12 cellular contexts compared by ENCODE assay signal in genomic region chr19:3183721-3184641, GRCh38. TPM values are rescaled to one million over a fixed set of nuclear protein-coding genes. Genes with fewer than 3 reads are reported as not detected.
DNase-seq lines count a peak whose midpoint lies in the region; ATAC-seq and TF ChIP-seq lines count a peak whose summit lies in the region.
"Had no signal": no experiment of that assay in that cellular context is flagged by ENCODE, and none has a peak within 500 bp of the region (broad histone marks: within the 10 kb centered on the region; RNA-seq: fewer than 3 reads in every experiment).

No MANE protein-coding gene starts in this region.

- H3K36me3 ChIP-seq in MM.1S (replicated peaks; ENCODE audit: insufficient read depth, low read length) (no peaks in the 10 kb centered on the region), neural progenitor cell (no peaks in the 10 kb centered on the region)
- H3K36me3 ChIP-seq: lower lobe of right lung had no signal

- H3K4me2 ChIP-seq in MM.1S (ENCODE audit: low read depth, low read length) (no peak overlapping the region; the same call in 1 of the 2 replicates), neural progenitor cell (no peak overlapping the region)

- H3K27me3 Mint-ChIP-seq in Calu3 (ENCODE audit: unreplicated experiment): no peaks in the 10 kb centered on the region
- peaks cover 5% of the 10 kb centered on the region for H3K27me3 Mint-ChIP-seq in neural progenitor cell (ENCODE audit: insufficient read depth, low read depth)

- no peaks in the 10 kb centered on the region for H3K9me2 ChIP-seq in MM.1S (replicated peaks; ENCODE audit: insufficient read depth, low read length)

- H3K4me1 Mint-ChIP-seq in Calu3 (ENCODE audit: low read depth, unreplicated experiment) (peaks cover 17% of the 10 kb centered on the region), neural progenitor cell (peaks cover 14% of the 10 kb centered on the region)

- H3F3A ChIP-seq in MM.1S (ENCODE audit: insufficient read depth, low read length) (no peaks in the 10 kb centered on the region), neural progenitor cell (ENCODE audit: low read depth) (no peaks in the 10 kb centered on the region)

- no peaks in the 10 kb centered on the region for H3K9me3 ChIP-seq in MM.1S (replicated peaks; ENCODE audit: insufficient read depth, low read length)
- no peaks in the 10 kb centered on the region for H3K9me3 ChIP-seq in neural progenitor cell (ENCODE audit: low read depth)
- H3K9me3 ChIP-seq: heart left ventricle, lower lobe of right lung had no signal

- H4K20me1 ChIP-seq in MM.1S (ENCODE audit: insufficient read depth, low read length): no peaks in the 10 kb centered on the region; the same call in 1 of the 2 replicates
- H4K20me1 ChIP-seq in neural progenitor cell (ENCODE audit: low read depth): peaks cover 29% of the 10 kb centered on the region

- TF ChIP-seq CTCF in Calu3 (IDR thresholded peaks at IDR 0.05; ENCODE audit: unreplicated experiment) (no peak), MM.1S (IDR thresholded peaks at IDR 0.05; ENCODE audit: low read length) (no peak), neural progenitor cell (IDR thresholded peaks at IDR 0.05) (no peak)

- H3K9ac ChIP-seq in MM.1S (ENCODE audit: low read length) (no peak overlapping the region), neural progenitor cell (no peak overlapping the region)

- H2AFZ ChIP-seq in MM.1S (ENCODE audit: low read length) (peak overlapping the region; percentile 96), neural progenitor cell (replicated peaks) (peak overlapping the region; percentile 99)

- no TSS peak for BruUV-seq in Calu3 (replicated peaks; lab: Mats Ljungman, UMichigan)

- peaks cover 9% of the 10 kb centered on the region for H3K4me1 ChIP-seq in MM.1S (ENCODE audit: low read length)
- H3K4me1 ChIP-seq in neural progenitor cell: peaks cover 10% of the 10 kb centered on the region

- no peak overlapping the region for H3K4me3 Mint-ChIP-seq in Calu3 (ENCODE audit: low read depth, unreplicated experiment)
- H3K4me3 Mint-ChIP-seq in neural progenitor cell: peak overlapping the region; percentile 99

- ATAC-seq in GM21717 (IDR thresholded peaks at IDR 0.05; ENCODE audit: unreplicated experiment) (no peak), Right ventricle myocardium superior (ENCODE audit: poor library complexity) (no peak)
- ATAC-seq: heart left ventricle, lower lobe of right lung had no signal

- 68 to 79% (median 77%) methylated on average over 13 of the region's 13 CpGs for WGBS in adipose tissue, 3 donors

- peaks cover 28% of the 10 kb centered on the region for H3K27me3 ChIP-seq in MM.1S (replicated peaks; ENCODE audit: insufficient read depth, low read length)
- H3K27me3 ChIP-seq in neural progenitor cell: no peaks in the 10 kb centered on the region
- H3K27me3 ChIP-seq: heart left ventricle had no signal

- H3K27ac Mint-ChIP-seq in Calu3 (ENCODE audit: unreplicated experiment) (peak overlapping the region; percentile 54), neural progenitor cell (peak overlapping the region; percentile 29)

- H3K9me3 Mint-ChIP-seq in Calu3 (ENCODE audit: low read depth, unreplicated experiment): no peaks in the 10 kb centered on the region
- H3K9me3 Mint-ChIP-seq in neural progenitor cell: no peaks in the 10 kb centered on the region

- H3K4me3 ChIP-seq in MM.1S (ENCODE audit: low read length) (no peak overlapping the region), neural progenitor cell (no peak overlapping the region)

- H3K27ac ChIP-seq in MM.1S (ENCODE audit: low read length) (no peak overlapping the region), adipose tissue (ENCODE audit: low read depth, low read length) (peak overlapping the region; percentile 1), neural progenitor cell (no peak overlapping the region)
- H3K27ac ChIP-seq: lower lobe of right lung had no signal

- CTCF ChIA-PET in Calu3 (lab: Charles Lee): interaction anchor here (0.6 kb wide), 1 partner anchor 1182 kb away, joined by 3 read pairs; no protein-coding TSS in a partner anchor

- intact Hi-C loops in Calu3 (cut with micrococcal nuclease; ENCODE audit: unreplicated experiment) (no loop called here), Right ventricle myocardium superior (cut with DNase I) (no loop called here)

- H3K79me2 ChIP-seq in MM.1S (ENCODE audit: low read length) (peaks cover 32% of the 10 kb centered on the region), neural progenitor cell (ENCODE audit: low read depth) (peaks cover 32% of the 10 kb centered on the region)

- peaks cover 25% of the 10 kb centered on the region for H3K36me3 Mint-ChIP-seq in Calu3 (ENCODE audit: insufficient read depth, unreplicated experiment)
- no peaks in the 10 kb centered on the region for H3K36me3 Mint-ChIP-seq in neural progenitor cell

- DNase-seq in Calu3: no peak
- DNase-seq in MM.1S: no peak
- no peak for DNase-seq in neural progenitor cell (ENCODE audit: low spot score)
- DNase-seq in NCI-H1105 (lab: John Stamatoyannopoulos, UW): no peak
- DNase-seq in Right ventricle myocardium superior: no peak
- DNase-seq: DMS79 treated with DMSO at 0.1 percent for 48 hours, lower lobe of right lung, NCI-H146 had no signal

RNA-seq across cellular contexts. Expression of gene NCLN, which starts 1.7 kb away (rescaled TPM):
- 79.6 and 80.7 TPM in 2 replicates for total RNA-seq in Calu3 (2022)
- polyA plus RNA-seq in adipose tissue: 10 to 100 TPM; 26.3 to 51.8 (median 37.5) TPM
- 12.2 and 50.8 TPM in 2 replicates for total RNA-seq in neural progenitor cell (ENCODE audit: low replicate concordance)
- 24.9 TPM for total RNA-seq in Right ventricle myocardium superior

RNA-seq across cellular contexts. Expression of gene S1PR4, which starts 5.4 kb away (rescaled TPM):
- total RNA-seq in Calu3 (2022): 0.37 TPM in 1 of 2 replicates, not detected in the other
- polyA plus RNA-seq in adipose tissue: 1 to 10 TPM; 1.5 to 8.3 (median 8.2) TPM
- not detected in 2 replicates for total RNA-seq in neural progenitor cell (ENCODE audit: low replicate concordance)
- 0.27 TPM for total RNA-seq in Right ventricle myocardium superior

RNA-seq across cellular contexts. Expression of gene CELF5, which starts 40.5 kb away (rescaled TPM):
- total RNA-seq in Calu3 (2022) (0.40 and 0.64 TPM in 2 replicates), neural progenitor cell (ENCODE audit: low replicate concordance) (7.9 and 16.1 TPM in 2 replicates), Right ventricle myocardium superior (not detected)
- under 1 TPM; 0.01 to 0.63 (median 0.56) TPM for polyA plus RNA-seq in adipose tissue
- total RNA-seq: heart left ventricle, lower lobe of right lung had no signal
- polyA plus RNA-seq: heart left ventricle had no signal

RNA-seq across cellular contexts. Expression of gene GNA15, which starts 48.1 kb away (rescaled TPM):
- total RNA-seq in Calu3 (2022): 5.9 and 6.5 TPM in 2 replicates
- polyA plus RNA-seq in adipose tissue: 1 to 10 TPM in 2 of 3 donors, under 1 TPM in 1; 0.86 to 8.5 (median 6.9) TPM
- not detected in 2 replicates for total RNA-seq in neural progenitor cell (ENCODE audit: low replicate concordance)
- total RNA-seq in Right ventricle myocardium superior: 2.8 TPM
- total RNA-seq: renal cortical epithelial cell had no signal
